In the genomic region with DNA sequence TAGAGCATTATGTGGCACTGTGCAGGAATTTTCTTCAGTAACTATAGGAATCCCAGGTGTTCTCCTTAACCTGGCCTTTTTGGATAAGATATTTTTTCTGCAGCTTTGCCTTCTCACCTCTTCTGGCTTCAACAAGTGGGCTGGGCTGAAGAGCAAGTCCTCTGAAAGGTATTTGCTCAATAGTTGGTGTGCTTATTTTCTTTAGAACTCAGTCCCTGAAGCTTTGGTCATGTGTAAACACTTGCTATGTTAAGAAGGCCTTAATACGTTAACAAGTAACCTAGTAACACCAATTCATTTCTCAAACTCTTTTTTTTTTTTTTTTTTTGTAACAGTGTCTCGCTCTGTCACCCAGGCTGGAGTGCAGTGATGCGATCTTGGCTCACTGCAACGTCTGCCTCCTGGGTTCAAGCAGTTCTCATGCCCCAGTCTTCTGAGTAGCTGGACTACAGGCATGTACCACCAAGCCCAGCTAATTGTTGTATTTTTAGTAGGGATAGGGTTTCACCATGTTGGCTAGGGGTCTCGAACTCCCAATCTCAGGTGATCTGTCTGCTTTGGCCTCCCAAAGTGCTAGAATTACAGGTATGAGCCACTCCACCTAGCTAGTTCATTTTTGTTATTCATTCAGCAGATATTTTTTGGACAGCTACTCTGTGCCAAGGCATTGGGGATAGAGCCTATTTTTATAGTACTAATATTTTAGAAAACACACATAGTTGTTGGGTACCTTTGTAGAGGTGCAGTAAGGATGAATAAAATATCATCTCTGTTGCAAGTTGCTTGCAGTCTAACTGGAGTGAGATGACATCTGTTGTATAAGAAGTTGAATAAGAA, we compare ENCODE assay signal across 1 cellular context.
TF ChIP-seq lines count a peak whose summit lies in the region.

No MANE protein-coding gene starts in this region.

TF ChIP-seq in A549, 52 proteins besides CTCF, POLR2A, EP300 and RAD21 (continued from another document):
- TF ChIP-seq, protein P1, sequence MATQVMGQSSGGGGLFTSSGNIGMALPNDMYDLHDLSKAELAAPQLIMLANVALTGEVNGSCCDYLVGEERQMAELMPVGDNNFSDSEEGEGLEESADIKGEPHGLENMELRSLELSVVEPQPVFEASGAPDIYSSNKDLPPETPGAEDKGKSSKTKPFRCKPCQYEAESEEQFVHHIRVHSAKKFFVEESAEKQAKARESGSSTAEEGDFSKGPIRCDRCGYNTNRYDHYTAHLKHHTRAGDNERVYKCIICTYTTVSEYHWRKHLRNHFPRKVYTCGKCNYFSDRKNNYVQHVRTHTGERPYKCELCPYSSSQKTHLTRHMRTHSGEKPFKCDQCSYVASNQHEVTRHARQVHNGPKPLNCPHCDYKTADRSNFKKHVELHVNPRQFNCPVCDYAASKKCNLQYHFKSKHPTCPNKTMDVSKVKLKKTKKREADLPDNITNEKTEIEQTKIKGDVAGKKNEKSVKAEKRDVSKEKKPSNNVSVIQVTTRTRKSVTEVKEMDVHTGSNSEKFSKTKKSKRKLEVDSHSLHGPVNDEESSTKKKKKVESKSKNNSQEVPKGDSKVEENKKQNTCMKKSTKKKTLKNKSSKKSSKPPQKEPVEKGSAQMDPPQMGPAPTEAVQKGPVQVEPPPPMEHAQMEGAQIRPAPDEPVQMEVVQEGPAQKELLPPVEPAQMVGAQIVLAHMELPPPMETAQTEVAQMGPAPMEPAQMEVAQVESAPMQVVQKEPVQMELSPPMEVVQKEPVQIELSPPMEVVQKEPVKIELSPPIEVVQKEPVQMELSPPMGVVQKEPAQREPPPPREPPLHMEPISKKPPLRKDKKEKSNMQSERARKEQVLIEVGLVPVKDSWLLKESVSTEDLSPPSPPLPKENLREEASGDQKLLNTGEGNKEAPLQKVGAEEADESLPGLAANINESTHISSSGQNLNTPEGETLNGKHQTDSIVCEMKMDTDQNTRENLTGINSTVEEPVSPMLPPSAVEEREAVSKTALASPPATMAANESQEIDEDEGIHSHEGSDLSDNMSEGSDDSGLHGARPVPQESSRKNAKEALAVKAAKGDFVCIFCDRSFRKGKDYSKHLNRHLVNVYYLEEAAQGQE (IDR thresholded peaks at IDR 0.05): peak; percentile 49; the same call in 1 of the 2 replicates
- no peak for TF ChIP-seq NR3C1 (IDR thresholded peaks at IDR 0.05)
